In the genomic region with DNA sequence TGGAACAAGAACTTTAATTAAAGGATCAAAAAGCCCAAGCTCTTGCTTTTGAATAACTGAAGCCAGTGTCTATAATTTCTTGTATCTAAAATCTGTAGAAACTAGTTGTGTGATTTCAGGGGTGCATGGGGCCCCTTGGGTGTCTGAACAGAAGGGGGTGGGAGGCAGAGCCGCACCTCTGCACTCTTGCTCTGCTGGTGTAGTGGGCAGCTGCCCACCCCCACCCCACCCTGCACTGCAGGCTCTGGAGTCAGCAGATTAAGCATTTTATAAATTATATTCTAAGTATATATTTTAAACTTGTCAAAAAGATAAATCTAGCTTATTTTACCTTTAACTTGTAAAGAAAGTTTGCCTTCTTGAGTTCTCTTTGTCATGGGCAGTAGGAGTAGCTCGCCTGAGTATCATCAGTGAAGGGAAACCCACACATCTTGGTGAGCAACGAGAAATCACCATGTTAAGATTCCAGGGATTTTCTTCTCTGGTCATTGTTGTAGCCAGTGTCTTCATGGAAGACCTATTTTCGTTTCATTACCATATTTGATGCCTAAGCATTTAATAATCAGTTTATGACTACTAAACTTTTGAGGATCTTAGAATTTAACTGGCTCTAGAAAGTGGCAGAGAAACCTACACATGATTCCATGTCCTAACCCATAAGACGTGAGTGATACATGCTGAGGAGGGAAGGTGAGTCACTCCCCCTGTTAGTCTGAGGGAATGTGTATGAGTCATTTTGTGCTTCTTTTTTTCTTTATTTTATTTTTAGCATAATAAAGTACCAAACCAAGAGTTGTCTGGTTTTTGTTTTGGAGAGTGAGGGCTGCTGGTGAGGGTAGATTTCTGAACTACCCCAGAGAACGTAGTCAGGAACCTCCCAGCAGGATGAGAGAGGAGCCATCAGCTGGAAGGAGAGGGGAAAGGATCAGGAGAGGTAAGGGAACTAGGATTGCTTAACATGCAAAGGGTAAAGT, we compare ENCODE assay signal across 1 cellular context.
TF ChIP-seq lines count a peak whose summit lies in the region.

No MANE protein-coding gene starts in this region.

TF ChIP-seq in A549, 52 proteins besides CTCF, POLR2A, EP300 and RAD21 (continued from another document):
- peak; percentile 87 for TF ChIP-seq FOSL2 (IDR thresholded peaks at IDR 0.05)
- TF ChIP-seq FOSL2 (CRISPR knock-in tag; IDR thresholded peaks at IDR 0.05): peak; percentile 93
TF ChIP-seq in A549: peak in this region for 5.
